9 cellular contexts compared by ENCODE assay signal in genomic region chr3:51984269-51984647, GRCh38. TPM values are rescaled to one million over a fixed set of nuclear protein-coding genes. Genes with fewer than 3 reads are reported as not detected.
DNase-seq lines count a peak whose midpoint lies in the region; ATAC-seq and TF ChIP-seq lines count a peak whose summit lies in the region.
"Had no signal": no experiment of that assay in that cellular context is flagged by ENCODE, and none has a peak within 500 bp of the region (broad histone marks: within the 10 kb centered on the region; RNA-seq: fewer than 3 reads in every experiment).

No MANE protein-coding gene starts in this region.

- H3K4me3 ChIP-seq in DND-41 (ENCODE audit: low read depth in 1 of 2, low read length in 2 of 2) (peak overlapping the region in 1 of 2 experiments; percentile 77; a peak in 1 of 4 replicates), gastroesophageal sphincter (no peak overlapping the region), skeletal muscle cell (ENCODE audit: low read depth, low read length) (peak overlapping the region; percentile 58)

- H3K4me1 Mint-ChIP-seq in T-helper 17 cell: peaks cover 17% of the 10 kb centered on the region

- H3K36me3 ChIP-seq in DND-41 (ENCODE audit: insufficient read depth, low read length) (peaks cover 12% of the 10 kb centered on the region; the same call in 1 of the 2 replicates), gastroesophageal sphincter (peaks cover 0 to 12% of the 10 kb centered on the region in 2 donors)

- H3K27ac Mint-ChIP-seq in T-helper 17 cell: peak overlapping the region; percentile 78

- H3K4me3 Mint-ChIP-seq in T-helper 17 cell: peak overlapping the region; percentile 97

- H4K20me1 ChIP-seq in DND-41 (ENCODE audit: insufficient read depth, low read length): peaks cover 8% of the 10 kb centered on the region; the same call in 1 of the 2 replicates

- no peaks in the 10 kb centered on the region for H3K27me3 Mint-ChIP-seq in T-helper 17 cell

- H3K9ac ChIP-seq in DND-41 (ENCODE audit: low read depth, low read length): peak overlapping the region; percentile 66

- peaks cover 17% of the 10 kb centered on the region for H3K79me2 ChIP-seq in DND-41 (ENCODE audit: insufficient read depth, low read length)

- H3K27me3 ChIP-seq in DND-41 (ENCODE audit: insufficient read depth, low read length, poor library complexity): no peaks in the 10 kb centered on the region
- no peaks in the 10 kb centered on the region for H3K27me3 ChIP-seq in gastroesophageal sphincter

- peak overlapping the region; percentile 84 for H3K27ac ChIP-seq in DND-41 (ENCODE audit: low read length)
- peak overlapping the region in 3 of 4 donors; percentile 97 to 99 (median 98) for H3K27ac ChIP-seq in gastroesophageal sphincter

- no peaks in the 10 kb centered on the region for H3K36me3 Mint-ChIP-seq in T-helper 17 cell (ENCODE audit: low read depth)

- no peak for TF ChIP-seq EP300 in gastroesophageal sphincter (IDR thresholded peaks at IDR 0.05)

- no peak for TF ChIP-seq POLR2A in gastroesophageal sphincter (IDR thresholded peaks at IDR 0.05)

- no peak for DNase-seq in DND-41
- DNase-seq in T-helper 17 cell: no peak
- DNase-seq in skeletal muscle cell (ENCODE audit: low read depth): no peak
- DNase-seq in foreskin melanocyte: no peak
- DNase-seq in HuH-7 (ENCODE audit: low spot score): no peak
- DNase-seq: NCI-H2029 treated with DMSO at 0.1 percent for 48 hours had no signal

- no peak for ATAC-seq in DND-41 (ENCODE audit: insufficient read depth, low read depth)
- ATAC-seq in T-helper 17 cell: no peak
- ATAC-seq in gastroesophageal sphincter: no peak
- ATAC-seq in GM19395 (IDR thresholded peaks at IDR 0.05; ENCODE audit: unreplicated experiment): no peak
- no peak for ATAC-seq in GM21528 (IDR thresholded peaks at IDR 0.05; ENCODE audit: low FRiP score, unreplicated experiment)

- TF ChIP-seq CTCF in DND-41 (IDR thresholded peaks at IDR 0.05; ENCODE audit: borderline replicate concordance, extremely low read depth, low read length, poor library complexity, severe bottlenecking) (no peak), gastroesophageal sphincter (IDR thresholded peaks at IDR 0.05) (no peak)

- H2AFZ ChIP-seq in DND-41 (ENCODE audit: low read depth, low read length): no peak overlapping the region

- H3K4me2 ChIP-seq in DND-41 (ENCODE audit: insufficient read depth, low read length): peak overlapping the region; percentile 97

- H3K4me1 ChIP-seq in DND-41 (ENCODE audit: insufficient read depth, low read length): peaks cover 36% of the 10 kb centered on the region
- H3K4me1 ChIP-seq in gastroesophageal sphincter: peaks cover 0 to 40% (median 13%) of the 10 kb centered on the region in 3 donors

- H3K9me3 ChIP-seq in DND-41 (ENCODE audit: insufficient read depth, low read length, severe bottlenecking) (no peaks in the 10 kb centered on the region), T-helper 17 cell (ENCODE audit: control insufficient read depth, low read length, poor library complexity, severe bottlenecking) (no peaks in the 10 kb centered on the region), gastroesophageal sphincter (no peaks in the 10 kb centered on the region)

RNA-seq across cellular contexts. Expression of gene ACY1, which starts 0.9 kb away (rescaled TPM):
- 1 to 10 TPM; 7.1 to 7.6 TPM for total RNA-seq in T-helper 17 cell
- 10 to 100 TPM; 10.6 to 21.4 (median 19.5) TPM for total RNA-seq in gastroesophageal sphincter

RNA-seq across cellular contexts. Expression of gene ABHD14A, which starts 9.4 kb away (rescaled TPM):
- total RNA-seq in T-helper 17 cell (10 to 100 TPM; 13.9 to 14.6 TPM), gastroesophageal sphincter (10 to 100 TPM; 12.6 to 20.2 (median 13.8) TPM)

RNA-seq across cellular contexts. Expression of gene ABHD14B, which starts 10.4 kb away (rescaled TPM):
- total RNA-seq in T-helper 17 cell: 10 to 100 TPM; 34.8 to 51.1 TPM
- total RNA-seq in gastroesophageal sphincter: 10 to 100 TPM; 34.6 to 46.8 (median 45.1) TPM

RNA-seq across cellular contexts. Expression of gene RPL29, which starts 11.4 kb away (rescaled TPM):
- total RNA-seq in T-helper 17 cell: 1,000 to 10,000 TPM; 1,359 to 1,493 TPM
- total RNA-seq in gastroesophageal sphincter: 1,000 to 10,000 TPM in 3 of 4 donors, 100 to 1,000 TPM in 1; 775 to 1,945 (median 1,298) TPM

RNA-seq across cellular contexts. Expression of gene PCBP4, which starts 17.0 kb away (rescaled TPM):
- total RNA-seq in T-helper 17 cell: 10 to 100 TPM; 20.2 to 28.7 TPM
- total RNA-seq in gastroesophageal sphincter: 100 to 1,000 TPM in 3 of 4 donors, 10 to 100 TPM in 1; 80.7 to 335 (median 186) TPM
